7 cellular contexts compared by ENCODE assay signal in genomic region chr2:242069938-242070395, GRCh38.
DNase-seq lines count a peak whose midpoint lies in the region; ATAC-seq and TF ChIP-seq lines count a peak whose summit lies in the region.
"Not testable (repeated sequence)": the region's sequence is repeated elsewhere in the genome, so short reads cannot be mapped to it uniquely, and the experiment has no call there.

No MANE protein-coding gene starts in this region.

- peak overlapping the region in 3 of 5 donors; percentile 54 to 79 (median 72) for H3K27ac ChIP-seq in adrenal gland
- H3K27ac ChIP-seq in foreskin keratinocyte = peak overlapping the region; percentile 56

- DNase-seq in EL (peak; percentile 87), M059J (ENCODE audit: low read depth) (peak; percentile 46), adrenal gland (peak; percentile 48 to 86 (median 83)), dedifferentiated amniotic fluid mesenchymal stem cell (ENCODE audit: extremely low spot score) (peak; percentile 56), foreskin keratinocyte (peak; percentile 40 to 63), pons (ENCODE audit: low spot score) (peak; percentile 25)
- DNase-seq in left colon = not testable (repeated sequence)

- not testable (repeated sequence) for H3K4me3 ChIP-seq in adrenal gland

- H3K9me3 ChIP-seq in adrenal gland (replicated peaks in 1 of 3) = not testable (repeated sequence)

- peak; percentile 85 for ATAC-seq in foreskin keratinocyte
- ATAC-seq in left colon = peak; percentile 86

- not testable (repeated sequence) for H3K27me3 ChIP-seq in adrenal gland, foreskin keratinocyte

- peaks cover 0 to 12% of the 10 kb centered on the region in 2 donors for H3K4me1 ChIP-seq in adrenal gland (replicated peaks in 1 of 2)
- H3K4me1 ChIP-seq in foreskin keratinocyte = not testable (repeated sequence)

- not testable (repeated sequence) for TF ChIP-seq CTCF in adrenal gland (IDR thresholded peaks at IDR 0.05); foreskin keratinocyte (conservative IDR thresholded peaks at IDR 0.05)

- not testable (repeated sequence) for H3K36me3 ChIP-seq in adrenal gland (replicated peaks in 1 of 2)

- intact Hi-C loops in adrenal gland (cut with DNase I); left colon (cut with DNase I, micrococcal nuclease): not testable (repeated sequence)

- 26 to 42% (median 37%) methylated on average over 11 to 12 of the region's 12 CpGs for WGBS in adrenal gland, 4 donors

- TF ChIP-seq POLR2A in adrenal gland (IDR thresholded peaks at IDR 0.05) = not testable (repeated sequence)
